Comparison of ENCODE assay signal across 1 cellular context in genomic region chr10:44261296-44261695, GRCh38.
TF ChIP-seq lines count a peak whose summit lies in the region.

No MANE protein-coding gene starts in this region.

TF ChIP-seq in SK-N-SH treated with all-trans-retinoic acid at 6 μM for 48 hours, 23 proteins besides CTCF, POLR2A, EP300 and RAD21 (continued from another document):
- TF ChIP-seq CREB5 (CRISPR knock-in tag; IDR thresholded peaks at IDR 0.05; ENCODE audit: low read depth), result peak; percentile 75; the same call in 1 of the 2 replicates
- TF ChIP-seq ARNTL (CRISPR knock-in tag; IDR thresholded peaks at IDR 0.05; ENCODE audit: borderline replicate concordance, low read depth), result peak; percentile 76; the same call in 1 of the 2 replicates
- no peak for TF ChIP-seq TOX (CRISPR knock-in tag; IDR thresholded peaks at IDR 0.05; ENCODE audit: borderline replicate concordance)
- TF ChIP-seq ZNF8 (CRISPR knock-in tag; IDR thresholded peaks at IDR 0.05), result peak; percentile 70
- TF ChIP-seq ZNF70 (CRISPR knock-in tag; IDR thresholded peaks at IDR 0.05), result peak; percentile 54
- no peak for TF ChIP-seq RARB (CRISPR knock-in tag; IDR thresholded peaks at IDR 0.05)
- peak; percentile 68; the same call in 1 of the 2 replicates for TF ChIP-seq ZC3H10 (CRISPR knock-in tag; IDR thresholded peaks at IDR 0.05)
- no peak for TF ChIP-seq BACH2 (CRISPR knock-in tag; IDR thresholded peaks at IDR 0.05; ENCODE audit: borderline replicate concordance)
- TF ChIP-seq SNAI2 (CRISPR knock-in tag; IDR thresholded peaks at IDR 0.05), result peak; percentile 39; the same call in 1 of the 2 replicates
- peak; percentile 40; the same call in 1 of the 2 replicates for TF ChIP-seq PATZ1 (CRISPR knock-in tag; IDR thresholded peaks at IDR 0.05; ENCODE audit: borderline replicate concordance)
- TF ChIP-seq CSRNP3 (CRISPR knock-in tag; IDR thresholded peaks at IDR 0.05), result 0 out of 2 replicates have a peak, but pooled peaks have one; percentile 62
- no peak for TF ChIP-seq OSR1 (CRISPR knock-in tag; IDR thresholded peaks at IDR 0.05)
- peak; percentile 98 for TF ChIP-seq TCF4 (CRISPR knock-in tag; IDR thresholded peaks at IDR 0.05; ENCODE audit: borderline replicate concordance)
- TF ChIP-seq GLIS3 (CRISPR knock-in tag; IDR thresholded peaks at IDR 0.05), result peak; percentile 95
- TF ChIP-seq ZNF565 (CRISPR knock-in tag; conservative IDR thresholded peaks at IDR 0.05; ENCODE audit: low read depth), result peak; percentile 83; the same call in 1 of the 2 replicates
- TF ChIP-seq CSDC2 (CRISPR knock-in tag; IDR thresholded peaks at IDR 0.05), result no peak
- no peak for TF ChIP-seq ZFP30 (CRISPR knock-in tag; IDR thresholded peaks at IDR 0.05)
- TF ChIP-seq ESRRG (CRISPR knock-in tag; IDR thresholded peaks at IDR 0.05), result 0 out of 2 replicates have a peak, but pooled peaks have one; percentile 81
